In genomic region chr17:43574348-43574747, GRCh38 we compare ENCODE assay signal across 1 cellular context.
A peak's percentile ranks its signal among the peaks of the same experiment; 100 is the strongest.
TF ChIP-seq lines count a peak whose summit lies in the region.

No MANE protein-coding gene starts in this region.

TF ChIP-seq in HepG2, 621 proteins besides CTCF, POLR2A, EP300 and RAD21 (continued from another document):
- peak; percentile 34; the same call in 1 of the 2 replicates for TF ChIP-seq ARID4A (CRISPR knock-in tag; IDR thresholded peaks at IDR 0.05; ENCODE audit: borderline replicate concordance)
- no peak for TF ChIP-seq ARID3A (IDR thresholded peaks at IDR 0.05; ENCODE audit: low read depth, low read length)
- 0 out of 2 replicates have a peak, but pooled peaks have one; percentile 60 for TF ChIP-seq THAP9 (CRISPR knock-in tag; IDR thresholded peaks at IDR 0.05; ENCODE audit: borderline replicate concordance)
- no peak for TF ChIP-seq TRIM24 (CRISPR knock-in tag; IDR thresholded peaks at IDR 0.05)
- peak; percentile 75 for TF ChIP-seq NRL (CRISPR knock-in tag; IDR thresholded peaks at IDR 0.05; ENCODE audit: borderline replicate concordance)
- no peak for TF ChIP-seq ZNF296 (CRISPR knock-in tag; conservative IDR thresholded peaks at IDR 0.05)
- TF ChIP-seq SIX1 (CRISPR knock-in tag; IDR thresholded peaks at IDR 0.05; ENCODE audit: borderline replicate concordance) = no peak
- TF ChIP-seq IKZF5 (CRISPR knock-in tag; IDR thresholded peaks at IDR 0.05) = 0 out of 2 replicates have a peak, but pooled peaks have one; percentile 14
- TF ChIP-seq ZNF777 (CRISPR knock-in tag; IDR thresholded peaks at IDR 0.05) = 0 out of 2 replicates have a peak, but pooled peaks have one; percentile 10
- TF ChIP-seq MTA1 (CRISPR knock-in tag; IDR thresholded peaks at IDR 0.05; ENCODE audit: borderline replicate concordance) = peak; percentile 76; the same call in 1 of the 2 replicates
